23 cellular contexts compared by ENCODE assay signal in genomic region chr14:38080696-38081095, GRCh38.
"Had no signal": no experiment of that assay in that cellular context is flagged by ENCODE, and none has a peak within 500 bp of the region (broad histone marks: within the 10 kb centered on the region; RNA-seq: fewer than 3 reads in every experiment).

No MANE protein-coding gene starts in this region.

- ATAC-seq: activated CD8-positive, alpha-beta memory T cell treated with anti-CD3 and anti-CD28 coated beads, Interleukin-2, amount 10 ng/mL, durations not matched to agents 7 days and 5 days; activated T-cell treated with anti-CD3 and anti-CD28 coated beads, Interleukin-2, amount 50 U/mL, for 4 hours; T-helper 17 cell had no signal

- DNase-seq: activated B cell treated with CpG ODN at 0.5 μM for 24 hours; activated CD4-positive, alpha-beta T cell treated with anti-CD3 and anti-CD28 coated beads for 1 hour; activated CD4-positive, alpha-beta T cell treated with anti-CD3 and anti-CD28 coated beads, Interleukin-2, amount 10 ng/mL, durations not matched to agents 24 days and 14 days; activated CD4-positive, alpha-beta T cell treated with anti-CD3 and anti-CD28 coated beads, Interleukin-2, amount 50 U/mL, for 48 hours; activated CD8-positive, alpha-beta memory T cell treated with anti-CD3 and anti-CD28 coated beads, Interleukin-2, amount 10 ng/mL, durations not matched to agents 7 days and 5 days; activated effector memory CD4-positive, alpha-beta T cell treated with anti-CD3 and anti-CD28 coated beads, Interleukin-2, amount 50 U/mL, for 16 hours; activated naive CD4-positive, alpha-beta T cell treated with anti-CD3 and anti-CD28 coated beads for 36 hours; activated naive CD8-positive, alpha-beta T cell treated with anti-CD3 and anti-CD28 coated beads for 36 hours; activated T-cell treated with anti-CD3 and anti-CD28 coated beads, Interleukin-2, amount 50 U/mL, for 4 hours; brain microvascular endothelial cell; cerebellar nuclear complex; Kasumi-1; NCI-H1048; NCI-H146; NCI-H187 treated with DMSO at 0.1 percent for 48 hours; NCI-H2081 treated with DMSO at 0.1 percent for 48 hours; NCI-H446; NCI-H524; PC-9; SIG-M5; T-helper 17 cell; T1000 had no signal

- H3K27ac Mint-ChIP-seq: activated B cell treated with CpG ODN at 0.5 μM for 24 hours; activated CD4-positive, alpha-beta T cell treated with anti-CD3 and anti-CD28 coated beads, Interleukin-2, amount 10 ng/mL, durations not matched to agents 24 days and 14 days; activated CD8-positive, alpha-beta memory T cell treated with anti-CD3 and anti-CD28 coated beads, Interleukin-2, amount 10 ng/mL, durations not matched to agents 7 days and 5 days; activated naive CD4-positive, alpha-beta T cell treated with anti-CD3 and anti-CD28 coated beads for 36 hours; activated naive CD8-positive, alpha-beta T cell treated with anti-CD3 and anti-CD28 coated beads for 36 hours; T-helper 17 cell had no signal

- H3K27ac ChIP-seq: brain microvascular endothelial cell, cardiac muscle cell, PC-9 had no signal

- H3K4me1 Mint-ChIP-seq: activated B cell treated with CpG ODN at 0.5 μM for 24 hours had no signal

- H2AFZ ChIP-seq: PC-9 had no signal

- H3K27me3 ChIP-seq: brain microvascular endothelial cell, cardiac muscle cell had no signal

- H3K4me2 ChIP-seq: PC-9 had no signal

- H3K4me3 Mint-ChIP-seq: activated B cell treated with CpG ODN at 0.5 μM for 24 hours; activated CD4-positive, alpha-beta T cell treated with anti-CD3 and anti-CD28 coated beads, Interleukin-2, amount 10 ng/mL, durations not matched to agents 24 days and 14 days; activated CD8-positive, alpha-beta memory T cell treated with anti-CD3 and anti-CD28 coated beads, Interleukin-2, amount 10 ng/mL, durations not matched to agents 7 days and 5 days; activated naive CD4-positive, alpha-beta T cell treated with anti-CD3 and anti-CD28 coated beads for 36 hours; activated naive CD8-positive, alpha-beta T cell treated with anti-CD3 and anti-CD28 coated beads for 36 hours; activated T-cell treated with anti-CD3 and anti-CD28 coated beads, Interleukin-2, amount 50 U/mL, for 4 hours; T-helper 17 cell had no signal

- H3K27me3 Mint-ChIP-seq: activated B cell treated with CpG ODN at 0.5 μM for 24 hours; activated CD4-positive, alpha-beta T cell treated with anti-CD3 and anti-CD28 coated beads, Interleukin-2, amount 10 ng/mL, durations not matched to agents 24 days and 14 days; activated CD8-positive, alpha-beta memory T cell treated with anti-CD3 and anti-CD28 coated beads, Interleukin-2, amount 10 ng/mL, durations not matched to agents 7 days and 5 days; activated naive CD8-positive, alpha-beta T cell treated with anti-CD3 and anti-CD28 coated beads for 36 hours; T-helper 17 cell had no signal

- H3K9me3 Mint-ChIP-seq: activated T-cell treated with anti-CD3 and anti-CD28 coated beads, Interleukin-2, amount 50 U/mL, for 4 hours had no signal

- H3K4me3 ChIP-seq: cardiac muscle cell, PC-9 had no signal

- H3K36me3 ChIP-seq: brain microvascular endothelial cell, cardiac muscle cell had no signal
